7 cellular contexts compared by ENCODE assay signal in the genomic region with DNA sequence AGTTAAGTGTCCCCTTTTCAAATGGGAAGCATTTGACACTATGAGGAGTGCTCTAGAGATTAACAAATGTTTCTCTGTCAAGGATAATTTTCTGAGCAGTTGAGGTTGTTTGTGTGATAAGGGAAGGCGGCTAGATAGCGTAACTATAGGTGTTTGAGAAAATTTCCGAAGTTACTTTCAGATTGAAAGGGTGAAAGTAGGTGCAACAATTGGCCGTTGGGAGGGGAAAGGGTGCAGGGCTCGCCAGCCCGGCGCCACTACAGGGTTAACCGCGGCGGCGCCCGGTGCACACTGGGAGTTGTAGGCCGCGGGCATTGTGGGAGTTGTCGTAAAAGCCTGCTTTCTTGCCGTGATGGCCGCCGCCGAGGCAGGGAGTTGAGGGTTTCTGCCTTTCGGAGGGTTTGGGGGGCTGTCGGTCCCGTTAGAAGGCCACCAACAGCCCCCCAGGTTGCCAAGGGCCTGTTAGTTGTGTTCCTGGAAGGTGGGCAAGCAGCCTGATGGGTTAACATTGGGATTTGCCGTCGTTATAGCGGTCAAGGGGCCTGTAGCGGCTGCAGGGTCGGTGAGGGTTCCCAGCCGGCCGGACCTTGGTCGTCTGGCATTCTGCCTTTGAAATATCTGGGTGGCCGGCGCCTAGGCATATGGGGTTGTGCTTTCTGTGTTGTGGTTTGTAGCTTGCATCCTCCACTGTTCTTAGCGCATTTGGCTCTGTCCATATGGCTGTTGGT.
A peak's percentile ranks its signal among the peaks of the same experiment; 100 is the strongest.
DNase-seq lines count a peak whose midpoint lies in the region; ATAC-seq, FAIRE-seq and TF ChIP-seq lines count a peak whose summit lies in the region.

No MANE protein-coding gene starts in this region.

- H3K4me3 ChIP-seq in astrocyte of the spinal cord (ENCODE audit: low read depth, low read length), result peak overlapping the region; percentile 99

- DNase-seq in GM18507 (ENCODE audit: extremely low spot score, insufficient read length, low read depth), result peak; percentile 90
- DNase-seq in NCI-H187 treated with DMSO at 0.1 percent for 48 hours (lab: John Stamatoyannopoulos, UW), result peak; percentile 57
- DNase-seq in T-helper 9 cell, result peak; percentile 79
- peak; percentile 84 for DNase-seq in astrocyte of the spinal cord (ENCODE audit: low read depth, low spot score)
- DNase-seq in hypothalamus (lab: John Stamatoyannopoulos, UW), result peak; percentile 31 to 94 (median 78)
- DNase-seq in retina, result peak; percentile 95

- in situ Hi-C loops in astrocyte of the spinal cord (cut with HindIII; ENCODE audit: low sequenced_read_pairs), result no loop called here

- ATAC-seq in HG02970 (IDR thresholded peaks at IDR 0.05; ENCODE audit: low FRiP score, unreplicated experiment), result peak; percentile 99

- no peak for TF ChIP-seq CTCF in astrocyte of the spinal cord (IDR thresholded peaks at IDR 0.05; ENCODE audit: low read depth, low read length)

- FAIRE-seq in GM18507 (lab: Jason Lieb, UNC), result peak; percentile 90

Comparison
In these comparisons a context has a peak if more than half of its experiments do, and no peak if none do; other contexts are left out.
1. Peak in every context shown above with its lines: DNase-seq, ATAC-seq and H3K4me3 ChIP-seq.